In genomic region chr10:28179490-28180099, GRCh38 we compare ENCODE assay signal across 8 cellular contexts.
A peak's percentile ranks its signal among the peaks of the same experiment; 100 is the strongest.
DNase-seq lines count a peak whose midpoint lies in the region; ATAC-seq, FAIRE-seq and TF ChIP-seq lines count a peak whose summit lies in the region.

No MANE protein-coding gene starts in this region.

- no peaks in the 10 kb centered on the region for H3K27me3 Mint-ChIP-seq in natural killer cell treated with Interleukin-12 subunit alpha and Interleukin-12 subunit beta and Interleukin-15 and Interleukin-18, amount 100 ng/mL, for 72 hours

- DNase-seq in NCI-H2107 treated with DMSO at 0.1 percent for 48 hours (lab: John Stamatoyannopoulos, UW; ENCODE audit: unreplicated experiment) (peak; percentile 46), NCI-H2107 (lab: John Stamatoyannopoulos, UW) (no peak), GM20000 (ENCODE audit: low spot score) (peak; percentile 41), NAMALWA (ENCODE audit: low spot score) (peak; percentile 73), esophagus squamous epithelium (lab: John Stamatoyannopoulos, UW) (no peak)
- DNase-seq in natural killer cell treated with Interleukin-12 subunit alpha and Interleukin-12 subunit beta and Interleukin-15 and Interleukin-18, amount 100 ng/mL, for 72 hours (ENCODE audit: low spot score) = peak; percentile 65

- H3K9me3 Mint-ChIP-seq in natural killer cell treated with Interleukin-12 subunit alpha and Interleukin-12 subunit beta and Interleukin-15 and Interleukin-18, amount 100 ng/mL, for 72 hours = no peaks in the 10 kb centered on the region

- no peaks in the 10 kb centered on the region for H3K9me3 ChIP-seq in esophagus squamous epithelium

- no peak for TF ChIP-seq POLR2A in esophagus squamous epithelium (IDR thresholded peaks at IDR 0.05)

- peak overlapping the region; percentile 84 for H3K4me3 Mint-ChIP-seq in natural killer cell treated with Interleukin-12 subunit alpha and Interleukin-12 subunit beta and Interleukin-15 and Interleukin-18, amount 100 ng/mL, for 72 hours

- H3K36me3 Mint-ChIP-seq in natural killer cell treated with Interleukin-12 subunit alpha and Interleukin-12 subunit beta and Interleukin-15 and Interleukin-18, amount 100 ng/mL, for 72 hours = no peaks in the 10 kb centered on the region

- WGBS in esophagus squamous epithelium, 2 donors = 0% methylated on average over 2 of the region's 2 CpGs

- peak overlapping the region; percentile 88 to 95 for H3K27ac Mint-ChIP-seq in natural killer cell treated with Interleukin-12 subunit alpha and Interleukin-12 subunit beta and Interleukin-15 and Interleukin-18, amount 100 ng/mL, for 72 hours

- no peak overlapping the region for H3K4me3 ChIP-seq in esophagus squamous epithelium

- peaks cover 23 to 27% of the 10 kb centered on the region in 2 donors for H3K4me1 Mint-ChIP-seq in natural killer cell treated with Interleukin-12 subunit alpha and Interleukin-12 subunit beta and Interleukin-15 and Interleukin-18, amount 100 ng/mL, for 72 hours (ENCODE audit: low read depth in 2 of 2)

- TF ChIP-seq CTCF in GM20000 (IDR thresholded peaks at IDR 0.05; ENCODE audit: extremely low read depth, missing control alignments) = peak; percentile 52
- TF ChIP-seq CTCF in esophagus squamous epithelium (IDR thresholded peaks at IDR 0.05) = peak; percentile 50 to 78 (median 74)

- FAIRE-seq in TTC549 (lab: Jason Lieb, UNC) = peak; percentile 92

- H3K27ac ChIP-seq in esophagus squamous epithelium = no peak overlapping the region

- H3K4me1 ChIP-seq in esophagus squamous epithelium = peaks cover 12 to 20% (median 16%) of the 10 kb centered on the region in 3 donors

- ATAC-seq in natural killer cell treated with Interleukin-12 subunit alpha and Interleukin-12 subunit beta and Interleukin-15 and Interleukin-18, amount 100 ng/mL, for 72 hours = peak in 1 of 2 donors; percentile 51
- no peak for ATAC-seq in GM18873 (IDR thresholded peaks at IDR 0.05; ENCODE audit: low FRiP score, unreplicated experiment)

- no peaks in the 10 kb centered on the region for H3K36me3 ChIP-seq in esophagus squamous epithelium

- no peaks in the 10 kb centered on the region for H3K27me3 ChIP-seq in esophagus squamous epithelium

- intact Hi-C loops in esophagus squamous epithelium (cut with DNase I) = no loop called here

Comparison
In these comparisons a context has a peak if more than half of its experiments do, and no peak if none do; other contexts are left out.
1. DNase-seq: peak in NCI-H2107 treated with DMSO at 0.1 percent for 48 hours (single experiment), GM20000 (single experiment), NAMALWA (single experiment) and natural killer cell treated with Interleukin-12 subunit alpha and Interleukin-12 subunit beta and Interleukin-15 and Interleukin-18, amount 100 ng/mL, for 72 hours (single experiment); none in NCI-H2107 (single experiment) and esophagus squamous epithelium (single experiment).